In genomic region chr2:162318280-162319222, GRCh38 we compare ENCODE assay signal across 8 cellular contexts. TPM values are rescaled to one million over a fixed set of nuclear protein-coding genes. Genes with fewer than 3 reads are reported as not detected.
DNase-seq lines count a peak whose midpoint lies in the region; ATAC-seq and TF ChIP-seq lines count a peak whose summit lies in the region.

Gene IFIH1 (minus strand): TSS chr2:162318684. CDS start chr2:162318307, 377 bp downstream.

- H3K27me3 Mint-ChIP-seq in CD4-positive, CD25-positive, alpha-beta regulatory T cell = no peaks in the 10 kb centered on the region
- H3K27me3 Mint-ChIP-seq in endodermal cell (ENCODE audit: insufficient read depth) = peaks cover 19% of the 10 kb centered on the region

- H3K4me3 ChIP-seq in CD4-positive, CD25-positive, alpha-beta regulatory T cell (ENCODE audit: low read depth, low read length) = peak within 1 kb of the TSS; percentile 99
- H3K4me3 ChIP-seq in NT2/D1 (ENCODE audit: insufficient read length, low read depth) = peak within 1 kb of the TSS; percentile 65
- peak within 1 kb of the TSS; percentile 81 for H3K4me3 ChIP-seq in endodermal cell (ENCODE audit: low read length)

- no peaks in the 10 kb centered on the region for H3K9me3 ChIP-seq in CD4-positive, CD25-positive, alpha-beta regulatory T cell (ENCODE audit: control insufficient read depth in 2 of 2, low read length in 2 of 2)
- no peaks in the 10 kb centered on the region for H3K9me3 ChIP-seq in NT2/D1 (ENCODE audit: insufficient read depth, low read length)
- no peaks in the 10 kb centered on the region for H3K9me3 ChIP-seq in endodermal cell (ENCODE audit: control insufficient read depth, low read length)

- no peaks in the 10 kb centered on the region for H3K36me3 ChIP-seq in CD4-positive, CD25-positive, alpha-beta regulatory T cell (ENCODE audit: control insufficient read depth, insufficient read depth, low read length)
- H3K36me3 ChIP-seq in NT2/D1 (ENCODE audit: insufficient read depth, insufficient read length, low read length) = no peaks in the 10 kb centered on the region
- H3K36me3 ChIP-seq in endodermal cell (ENCODE audit: control insufficient read depth, insufficient read depth, low read length) = no peaks in the 10 kb centered on the region

- peak within 1 kb of the TSS; percentile 99 to 100 (median 100) for H3K27ac Mint-ChIP-seq in CD4-positive, CD25-positive, alpha-beta regulatory T cell
- no peak within 1 kb of the TSS for H3K27ac Mint-ChIP-seq in endodermal cell

- H3K4me1 ChIP-seq in CD4-positive, CD25-positive, alpha-beta regulatory T cell (ENCODE audit: control insufficient read depth, insufficient read depth, low read length, poor library complexity, severe bottlenecking) = peaks cover 45% of the 10 kb centered on the region
- no peaks in the 10 kb centered on the region for H3K4me1 ChIP-seq in NT2/D1 (ENCODE audit: insufficient read depth, insufficient read length)
- no peaks in the 10 kb centered on the region for H3K4me1 ChIP-seq in endodermal cell (ENCODE audit: control insufficient read depth, insufficient read depth, low read length)

- H3K27ac ChIP-seq in CD4-positive, CD25-positive, alpha-beta regulatory T cell (ENCODE audit: insufficient read depth, low read length, poor library complexity, severe bottlenecking) = peak within 1 kb of the TSS; percentile 95
- no peak within 1 kb of the TSS for H3K27ac ChIP-seq in endodermal cell (ENCODE audit: low read depth, low read length)

- peaks cover 23 to 67% (median 60%) of the 10 kb centered on the region in 4 donors for H3K4me1 Mint-ChIP-seq in CD4-positive, CD25-positive, alpha-beta regulatory T cell
- H3K4me1 Mint-ChIP-seq in endodermal cell = peaks cover 4% of the 10 kb centered on the region

- H3K4me3 Mint-ChIP-seq in CD4-positive, CD25-positive, alpha-beta regulatory T cell = peak within 1 kb of the TSS; percentile 95 to 98 (median 98)
- H3K4me3 Mint-ChIP-seq in endodermal cell = peak within 1 kb of the TSS; percentile 71

- H3K36me3 Mint-ChIP-seq in CD4-positive, CD25-positive, alpha-beta regulatory T cell = no peaks in the 10 kb centered on the region
- no peaks in the 10 kb centered on the region for H3K36me3 Mint-ChIP-seq in endodermal cell (ENCODE audit: low read depth)

- peaks cover 0 to 2% (median 0%) of the 10 kb centered on the region in 7 donors for H3K9me3 Mint-ChIP-seq in CD4-positive, CD25-positive, alpha-beta regulatory T cell
- H3K9me3 Mint-ChIP-seq in endodermal cell = no peaks in the 10 kb centered on the region

- DNase-seq in CD4-positive, CD25-positive, alpha-beta regulatory T cell = peak; percentile 72 to 89 (median 78)
- DNase-seq in NT2/D1 (ENCODE audit: low read depth, low spot score) (peak; percentile 30), endodermal cell (peak; percentile 89), mesenteric fat pad (ENCODE audit: low spot score) (no peak)
- peak; percentile 46 for DNase-seq in activated CD8-positive, alpha-beta memory T cell treated with anti-CD3 and anti-CD28 coated beads, Interleukin-2, amount 50 U/mL, for 1 hour (ENCODE audit: extremely low read depth)
- peak; percentile 29 for DNase-seq in stimulated activated CD8-positive, alpha-beta memory T cell treated with anti-CD3 and anti-CD28 coated beads, Interleukin-15, amount 100 ng/mL, for 24 hours (ENCODE audit: low read depth)

- H3K27me3 ChIP-seq in CD4-positive, CD25-positive, alpha-beta regulatory T cell (ENCODE audit: control insufficient read depth, insufficient read depth, low read length) = no peaks in the 10 kb centered on the region
- peaks cover 40% of the 10 kb centered on the region for H3K27me3 ChIP-seq in NT2/D1 (ENCODE audit: insufficient read depth, insufficient read length)
- H3K27me3 ChIP-seq in endodermal cell (ENCODE audit: control insufficient read depth, insufficient read depth, low read length, poor library complexity, severe bottlenecking) = peaks cover 29% of the 10 kb centered on the region

- ATAC-seq in CD4-positive, CD25-positive, alpha-beta regulatory T cell (ENCODE audit: low read depth in 2 of 2) = peak; percentile 77 to 79
- peak; percentile 82 for ATAC-seq in GM19328 (IDR thresholded peaks at IDR 0.05; ENCODE audit: unreplicated experiment)
- peak; percentile 75 for ATAC-seq in HG03469 (IDR thresholded peaks at IDR 0.05; ENCODE audit: unreplicated experiment)

- 10 to 20% methylated on average over 20 to 47 of the region's 47 CpGs for WGBS in endodermal cell (ENCODE audit: insufficient coverage in 1 of 2, insufficient read length in 1 of 2), 2 experiments

- peak within 1 kb of the TSS; percentile 14 for H3K9ac ChIP-seq in NT2/D1 (ENCODE audit: insufficient read length, low read depth)
- no peak within 1 kb of the TSS for H3K9ac ChIP-seq in endodermal cell (ENCODE audit: extremely low read depth, low read length, poor library complexity, severe bottlenecking)

- peak; percentile 60 for TF ChIP-seq CTCF in endodermal cell (conservative IDR thresholded peaks at IDR 0.05)

RNA-seq across cellular contexts. Expression of gene IFIH1, which starts in this region (rescaled TPM):
- 52.8 TPM for total RNA-seq in CD4-positive, CD25-positive, alpha-beta regulatory T cell
- polyA plus RNA-seq in CD4-positive, CD25-positive, alpha-beta regulatory T cell = 10 to 100 TPM; 17.2 to 20.0 (median 17.9) TPM
- total RNA-seq in endodermal cell (under 1 TPM; 0.13 to 0.15 TPM), mesenteric fat pad (13.9 TPM)
- polyA plus RNA-seq in endodermal cell (2013, experiment 1 of 2) = 0.21 TPM
- 0.08 TPM for polyA plus RNA-seq in endodermal cell (2013, experiment 2 of 2)

Comparison
In these comparisons a context has a peak if more than half of its experiments do, and no peak if none do; other contexts are left out.
1. RNA of gene IFIH1 (total RNA-seq): 52.8 TPM in CD4-positive, CD25-positive, alpha-beta regulatory T cell (single experiment) and 13.9 TPM in mesenteric fat pad (single experiment); 0.13 to 0.15 TPM in endodermal cell; every median in the first group is over 10 times any median in the second.
2. Peak in DNase-seq and H3K4me3 ChIP-seq in endodermal cell; RNA of the gene not detected or under 1 TPM.
3. Peak in every context shown above with its lines, with median percentiles within 50 percentile points of each other: ATAC-seq and H3K4me3 ChIP-seq.